10 cellular contexts compared by ENCODE assay signal in genomic region chr5:96601200-96601599, GRCh38.
"Had no signal": no experiment of that assay in that cellular context is flagged by ENCODE, and none has a peak within 500 bp of the region (broad histone marks: within the 10 kb centered on the region; RNA-seq: fewer than 3 reads in every experiment).

No MANE protein-coding gene starts in this region.

- H3K36me3 ChIP-seq: brain microvascular endothelial cell, esophagus muscularis mucosa, left lung, neutrophil, right lobe of liver, transverse colon, uterus had no signal

- H3K4me3 ChIP-seq: esophagus muscularis mucosa, left lung, lung, right lobe of liver, transverse colon, uterus had no signal

- H3K27ac ChIP-seq: brain microvascular endothelial cell, esophagus muscularis mucosa, left lung, neutrophil, parathyroid adenoma, right lobe of liver, transverse colon, uterus had no signal

- H3K27me3 ChIP-seq: brain microvascular endothelial cell, esophagus muscularis mucosa, left lung, neutrophil, right lobe of liver, transverse colon, uterus had no signal

- H3K79me2 ChIP-seq: parathyroid adenoma had no signal

- H3K9ac ChIP-seq: parathyroid adenoma had no signal

- DNase-seq: left lung, natural killer cell had no signal

- H3K4me1 ChIP-seq: left lung, parathyroid adenoma, right lobe of liver, transverse colon, uterus had no signal

- H3K9me3 ChIP-seq: esophagus muscularis mucosa, left lung, neutrophil, right lobe of liver, transverse colon, uterus had no signal
